In genomic region chr4:75718529-75718928, GRCh38 we compare ENCODE assay signal across 27 cellular contexts. TPM values are rescaled to one million over a fixed set of nuclear protein-coding genes. Genes with fewer than 3 reads are reported as not detected.
DNase-seq lines count a peak whose midpoint lies in the region; ATAC-seq and TF ChIP-seq lines count a peak whose summit lies in the region.
"Had no signal": no experiment of that assay in that cellular context is flagged by ENCODE, and none has a peak within 500 bp of the region (broad histone marks: within the 10 kb centered on the region; RNA-seq: fewer than 3 reads in every experiment).

No MANE protein-coding gene starts in this region.

- peaks cover 0 to 10% of the 10 kb centered on the region in 2 donors for H3K36me3 ChIP-seq in gastrocnemius medialis
- H3K36me3 ChIP-seq: stomach, thyroid gland had no signal

- H3K27me3 Mint-ChIP-seq in activated naive CD4-positive, alpha-beta T cell treated with anti-CD3 and anti-CD28 coated beads, Interleukin-2, amount 50 U/mL, for 24 hours, result no peaks in the 10 kb centered on the region
- no peaks in the 10 kb centered on the region for H3K27me3 Mint-ChIP-seq in activated CD4-positive, alpha-beta memory T cell treated with anti-CD3 and anti-CD28 coated beads for 36 hours
- H3K27me3 Mint-ChIP-seq: activated naive CD4-positive, alpha-beta T cell treated with anti-CD3 and anti-CD28 coated beads, Interleukin-2, amount 10 ng/mL, durations not matched to agents 7 days and 5 days; CD8-positive, alpha-beta memory T cell; natural killer cell treated with Interleukin-12 subunit alpha and Interleukin-12 subunit beta and Interleukin-15 and Interleukin-18, amount 100 ng/mL, for 72 hours had no signal

- CTCF ChIA-PET in activated CD4-positive, alpha-beta memory T cell treated with anti-CD3 and anti-CD28 coated beads for 36 hours (lab: Charles Lee), result interaction anchor here (0.6 to 1.3 kb wide), 4 partner anchors 9 to 49 kb away, joined by 3 to 6 read pairs (median 4); no protein-coding TSS in a partner anchor

- no peak overlapping the region for H3K4me3 Mint-ChIP-seq in activated naive CD4-positive, alpha-beta T cell treated with anti-CD3 and anti-CD28 coated beads, Interleukin-2, amount 50 U/mL, for 24 hours
- no peak overlapping the region for H3K4me3 Mint-ChIP-seq in activated CD4-positive, alpha-beta memory T cell treated with anti-CD3 and anti-CD28 coated beads for 36 hours
- H3K4me3 Mint-ChIP-seq: activated naive CD4-positive, alpha-beta T cell treated with anti-CD3 and anti-CD28 coated beads, Interleukin-2, amount 10 ng/mL, durations not matched to agents 7 days and 5 days; activated T-helper 1 cell treated with anti-CD3 and anti-CD28 coated beads, Interleukin-12 subunit alpha, Interleukin-12 subunit beta, Interleukin-2, Interleukin-4 antibody, amounts not matched to agents 30 ng/mL and 10 ng/mL and 1 ng/mL, durations not matched to agents 14 hours and 24 hours and 36 hours; CD8-positive, alpha-beta memory T cell; HFFc6; natural killer cell treated with Interleukin-12 subunit alpha and Interleukin-12 subunit beta and Interleukin-15 and Interleukin-18, amount 100 ng/mL, for 72 hours had no signal

- peak overlapping the region; percentile 1 for H3K27ac Mint-ChIP-seq in activated naive CD4-positive, alpha-beta T cell treated with anti-CD3 and anti-CD28 coated beads, Interleukin-2, amount 50 U/mL, for 24 hours
- H3K27ac Mint-ChIP-seq in activated CD4-positive, alpha-beta memory T cell treated with anti-CD3 and anti-CD28 coated beads for 36 hours, result no peak overlapping the region
- H3K27ac Mint-ChIP-seq: activated naive CD4-positive, alpha-beta T cell treated with anti-CD3 and anti-CD28 coated beads, Interleukin-2, amount 10 ng/mL, durations not matched to agents 7 days and 5 days; activated T-helper 1 cell treated with anti-CD3 and anti-CD28 coated beads, Interleukin-12 subunit alpha, Interleukin-12 subunit beta, Interleukin-2, Interleukin-4 antibody, amounts not matched to agents 30 ng/mL and 10 ng/mL and 1 ng/mL, durations not matched to agents 14 hours and 24 hours and 36 hours; HFFc6; natural killer cell treated with Interleukin-12 subunit alpha and Interleukin-12 subunit beta and Interleukin-15 and Interleukin-18, amount 100 ng/mL, for 72 hours had no signal

- ATAC-seq in gastrocnemius medialis (no peak), HG03025 (IDR thresholded peaks at IDR 0.05; ENCODE audit: low FRiP score, unreplicated experiment) (no peak), HG03135 (IDR thresholded peaks at IDR 0.05; ENCODE audit: unreplicated experiment) (no peak)
- ATAC-seq: activated CD4-positive, CD25-positive, alpha-beta regulatory T cell treated with anti-CD3 and anti-CD28 coated beads, Interleukin-2, amount 50 U/mL, for 24 hours; natural killer cell treated with Interleukin-12 subunit alpha and Interleukin-12 subunit beta and Interleukin-15 and Interleukin-18, amount 100 ng/mL, for 72 hours had no signal

- in situ Hi-C loops in gastrocnemius medialis (cut with MboI; ENCODE audit: low sequenced_read_pairs in 4 of 4), result no loop called here

- no peak for DNase-seq in activated naive CD4-positive, alpha-beta T cell treated with Interleukin-2 at 50 U/mL for 16 hours
- DNase-seq in amniotic epithelial cell (ENCODE audit: low read depth), result peak; percentile 24
- peak; percentile 32 for DNase-seq in iris pigment epithelial cell (ENCODE audit: low read depth)
- DNase-seq in gastrocnemius medialis, result no peak
- no peak for DNase-seq in activated CD4-positive, alpha-beta memory T cell treated with anti-CD3 and anti-CD28 coated beads for 36 hours
- DNase-seq: 8988T; activated CD4-positive, alpha-beta T cell treated with anti-CD3 and anti-CD28 coated beads, Interleukin-2, amount 50 U/mL, for 48 hours; activated CD8-positive, alpha-beta memory T cell treated with anti-CD3 and anti-CD28 coated beads, Interleukin-2, amount 50 U/mL, for 4 hours; activated naive CD4-positive, alpha-beta T cell treated with anti-CD3 and anti-CD28 coated beads, Interleukin-2, amount 10 ng/mL, durations not matched to agents 7 days and 5 days; amygdala; CD8-positive, alpha-beta memory T cell; cortex of kidney; HFFc6; KG1; NCI-H146; NCI-H510A treated with DMSO at 0.1 percent for 48 hours; NK-92 treated with Interleukin-12 subunit alpha and Interleukin-12 subunit beta, amount 100 ng/mL, for 24 hours; small intestine; stomach; T-helper 1 cell; thyroid gland had no signal

- H3K4me3 ChIP-seq in gastrocnemius medialis, result no peak overlapping the region
- H3K4me3 ChIP-seq: stomach, thyroid gland had no signal

- no peak for TF ChIP-seq POLR2A in gastrocnemius medialis (IDR thresholded peaks at IDR 0.05)

- no peaks in the 10 kb centered on the region for H3K9me3 ChIP-seq in gastrocnemius medialis
- H3K9me3 ChIP-seq: stomach, thyroid gland had no signal

- no peak for TF ChIP-seq CTCF in gastrocnemius medialis (IDR thresholded peaks at IDR 0.05 in 4 of 5, conservative IDR thresholded peaks at IDR 0.05 in 1 of 5)

- peaks cover 16% of the 10 kb centered on the region for H3K4me1 Mint-ChIP-seq in activated naive CD4-positive, alpha-beta T cell treated with anti-CD3 and anti-CD28 coated beads, Interleukin-2, amount 50 U/mL, for 24 hours
- H3K4me1 Mint-ChIP-seq in activated CD4-positive, alpha-beta memory T cell treated with anti-CD3 and anti-CD28 coated beads for 36 hours (ENCODE audit: low read depth), result peaks cover 28% of the 10 kb centered on the region

- no peaks in the 10 kb centered on the region for H3K27me3 ChIP-seq in gastrocnemius medialis
- H3K27me3 ChIP-seq: stomach, thyroid gland had no signal

- peaks cover 39 to 46% of the 10 kb centered on the region in 2 donors for H3K4me1 ChIP-seq in gastrocnemius medialis

- intact Hi-C loops in gastrocnemius medialis (cut with DNase I; ENCODE audit: low total_unique reads), result no loop called here
- intact Hi-C loops in activated CD4-positive, alpha-beta memory T cell treated with anti-CD3 and anti-CD28 coated beads for 36 hours (cut with micrococcal nuclease), result no loop called here

- POLR2A ChIA-PET in activated CD4-positive, alpha-beta memory T cell treated with anti-CD3 and anti-CD28 coated beads for 36 hours (lab: Charles Lee), result no interaction called here

- H3K9me3 Mint-ChIP-seq in activated naive CD4-positive, alpha-beta T cell treated with anti-CD3 and anti-CD28 coated beads, Interleukin-2, amount 50 U/mL, for 24 hours, result no peaks in the 10 kb centered on the region
- H3K9me3 Mint-ChIP-seq in activated CD4-positive, alpha-beta memory T cell treated with anti-CD3 and anti-CD28 coated beads for 36 hours, result no peaks in the 10 kb centered on the region
- H3K9me3 Mint-ChIP-seq: activated naive CD4-positive, alpha-beta T cell treated with anti-CD3 and anti-CD28 coated beads, Interleukin-2, amount 10 ng/mL, durations not matched to agents 7 days and 5 days; activated T-helper 1 cell treated with anti-CD3 and anti-CD28 coated beads, Interleukin-12 subunit alpha, Interleukin-12 subunit beta, Interleukin-2, Interleukin-4 antibody, amounts not matched to agents 30 ng/mL and 10 ng/mL and 1 ng/mL, durations not matched to agents 14 hours and 24 hours and 36 hours; CD8-positive, alpha-beta memory T cell; HFFc6; natural killer cell treated with Interleukin-12 subunit alpha and Interleukin-12 subunit beta and Interleukin-15 and Interleukin-18, amount 100 ng/mL, for 72 hours had no signal

- peaks cover 6% of the 10 kb centered on the region for H3K36me3 Mint-ChIP-seq in activated naive CD4-positive, alpha-beta T cell treated with anti-CD3 and anti-CD28 coated beads, Interleukin-2, amount 50 U/mL, for 24 hours
- H3K36me3 Mint-ChIP-seq in activated CD4-positive, alpha-beta memory T cell treated with anti-CD3 and anti-CD28 coated beads for 36 hours, result no peaks in the 10 kb centered on the region
- H3K36me3 Mint-ChIP-seq: activated naive CD4-positive, alpha-beta T cell treated with anti-CD3 and anti-CD28 coated beads, Interleukin-2, amount 10 ng/mL, durations not matched to agents 7 days and 5 days; natural killer cell treated with Interleukin-12 subunit alpha and Interleukin-12 subunit beta and Interleukin-15 and Interleukin-18, amount 100 ng/mL, for 72 hours had no signal

- peak overlapping the region; percentile 4 to 86 (median 74) for H3K27ac ChIP-seq in gastrocnemius medialis
- H3K27ac ChIP-seq: stomach, thyroid gland had no signal

RNA-seq across cellular contexts. Expression of gene USO1, which starts 5.8 kb away (rescaled TPM):
- total RNA-seq in gastrocnemius medialis, result 100 to 1,000 TPM; 213 to 328 (median 254) TPM
- 10 to 100 TPM; 57.3 to 59.0 TPM for total RNA-seq in activated CD4-positive, alpha-beta memory T cell treated with anti-CD3 and anti-CD28 coated beads for 36 hours

RNA-seq across cellular contexts. Expression of gene G3BP2, which starts 45.3 kb away (rescaled TPM):
- total RNA-seq in gastrocnemius medialis, result 100 to 1,000 TPM; 123 to 226 (median 132) TPM
- total RNA-seq in activated CD4-positive, alpha-beta memory T cell treated with anti-CD3 and anti-CD28 coated beads for 36 hours, result 100 to 1,000 TPM; 137 to 144 TPM

Comparison
In these comparisons a context has a peak if more than half of its experiments do, and no peak if none do; other contexts are left out.
1. DNase-seq: peak in amniotic epithelial cell (single experiment) and iris pigment epithelial cell (single experiment); none in activated naive CD4-positive, alpha-beta T cell treated with Interleukin-2 at 50 U/mL for 16 hours (single experiment), gastrocnemius medialis (0 of 2) and activated CD4-positive, alpha-beta memory T cell treated with anti-CD3 and anti-CD28 coated beads for 36 hours (single experiment).